1 cellular context compared by ENCODE assay signal in the genomic region with DNA sequence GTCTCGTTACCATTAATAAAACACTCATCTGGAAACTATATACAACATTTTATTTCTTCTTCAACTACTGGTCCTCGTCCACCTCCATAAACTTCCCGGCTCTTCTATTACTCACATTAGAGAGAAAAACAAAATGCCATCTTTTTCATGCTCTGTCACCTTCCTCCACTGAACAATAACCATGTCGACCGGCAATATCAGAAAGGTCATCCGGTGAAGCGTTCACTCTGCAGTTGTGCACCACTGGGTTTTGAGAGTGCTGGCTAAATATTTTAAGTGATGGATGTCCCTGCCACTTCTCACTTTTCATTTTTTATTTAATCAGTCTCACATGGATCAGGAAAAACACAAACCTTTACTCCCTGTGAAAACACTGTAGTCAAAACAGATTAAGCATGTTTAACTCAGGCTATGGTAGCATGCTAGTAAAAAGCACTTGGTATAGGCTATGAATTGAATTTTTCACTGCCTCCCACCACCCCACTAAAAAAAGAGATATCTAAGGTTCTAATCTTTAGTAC.
TF ChIP-seq lines count a peak whose summit lies in the region.

No MANE protein-coding gene starts in this region.

TF ChIP-seq in HEK293, 187 proteins besides CTCF, POLR2A, EP300 and RAD21:
- TF ChIP-seq ZNF558 (tag by site-specific recombination; IDR thresholded peaks at IDR 0.05) (no peak), ZFP41 (tag by site-specific recombination; IDR thresholded peaks at IDR 0.05; ENCODE audit: borderline replicate concordance) (no peak)
- TF ChIP-seq, protein P1, sequence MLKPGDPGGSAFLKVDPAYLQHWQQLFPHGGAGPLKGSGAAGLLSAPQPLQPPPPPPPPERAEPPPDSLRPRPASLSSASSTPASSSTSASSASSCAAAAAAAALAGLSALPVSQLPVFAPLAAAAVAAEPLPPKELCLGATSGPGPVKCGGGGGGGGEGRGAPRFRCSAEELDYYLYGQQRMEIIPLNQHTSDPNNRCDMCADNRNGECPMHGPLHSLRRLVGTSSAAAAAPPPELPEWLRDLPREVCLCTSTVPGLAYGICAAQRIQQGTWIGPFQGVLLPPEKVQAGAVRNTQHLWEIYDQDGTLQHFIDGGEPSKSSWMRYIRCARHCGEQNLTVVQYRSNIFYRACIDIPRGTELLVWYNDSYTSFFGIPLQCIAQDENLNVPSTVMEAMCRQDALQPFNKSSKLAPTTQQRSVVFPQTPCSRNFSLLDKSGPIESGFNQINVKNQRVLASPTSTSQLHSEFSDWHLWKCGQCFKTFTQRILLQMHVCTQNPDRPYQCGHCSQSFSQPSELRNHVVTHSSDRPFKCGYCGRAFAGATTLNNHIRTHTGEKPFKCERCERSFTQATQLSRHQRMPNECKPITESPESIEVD (tag by site-specific recombination; IDR thresholded peaks at IDR 0.05) = peak; percentile 21; the same call in 1 of the 2 replicates
